Comparison of ENCODE assay signal across 8 cellular contexts in genomic region chr17:2042355-2042929, GRCh38. TPM values are rescaled to one million over a fixed set of nuclear protein-coding genes. Genes with fewer than 3 reads are reported as not detected.
DNase-seq lines count a peak whose midpoint lies in the region; ATAC-seq and TF ChIP-seq lines count a peak whose summit lies in the region.

No MANE protein-coding gene starts in this region.

- H3K4me3 Mint-ChIP-seq in WTC11, result peak overlapping the region; percentile 90

- H3K36me3 ChIP-seq in A673 (ENCODE audit: insufficient read depth, low read length, poor library complexity, severe bottlenecking) (peaks cover 18% of the 10 kb centered on the region), psoas muscle (ENCODE audit: insufficient read depth in 1 of 2, low read depth in 1 of 2) (peaks cover 2 to 51% of the 10 kb centered on the region in 2 donors)

- peak overlapping the region; percentile 65 for H3K27ac Mint-ChIP-seq in WTC11

- ATAC-seq in WTC11 (peak; percentile 12), Right ventricle myocardium superior (ENCODE audit: poor library complexity) (peak; percentile 8), psoas muscle (peak in 3 of 4 donors; percentile 4 to 15 (median 10)), sciatic nerve (no peak)

- H3K9me3 ChIP-seq in A673 (ENCODE audit: low read depth, low read length, poor library complexity, severe bottlenecking), result no peaks in the 10 kb centered on the region
- no peaks in the 10 kb centered on the region for H3K9me3 ChIP-seq in psoas muscle

- H3K27ac ChIP-seq in A673 (ENCODE audit: low read depth, low read length, poor library complexity, severe bottlenecking) (peak overlapping the region; percentile 91), psoas muscle (peak overlapping the region; percentile 91)

- DNase-seq in A673 (ENCODE audit: low spot score) (peak; percentile 68), HEK293T (ENCODE audit: extremely low spot score) (peak; percentile 34), WTC11 (ENCODE audit: low spot score) (no peak), Right ventricle myocardium superior (no peak), psoas muscle (no peak), sciatic nerve (ENCODE audit: low spot score) (no peak), mucosa of gallbladder (ENCODE audit: low spot score) (no peak)
- DNase-seq in stimulated activated CD4-positive, alpha-beta T cell treated with anti-CD3 and anti-CD28 coated beads, Interleukin-4, amount 100 ng/mL, for 24 hours, result no peak

- POLR2A ChIA-PET in A673 (lab: Charles Lee; ENCODE audit: low non-redundant PET) (no interaction called here), HEK293T (lab: Yijun Ruan, JAX) (no interaction called here), WTC11 (lab: Charles Lee) (interaction anchor here (1.0 kb wide), 1 partner anchor 133 kb away, joined by 3 read pairs; no protein-coding TSS in a partner anchor)

- peaks cover 13% of the 10 kb centered on the region for H3K4me1 ChIP-seq in A673 (ENCODE audit: insufficient read depth, low read length, poor library complexity, severe bottlenecking)
- peaks cover 29% of the 10 kb centered on the region for H3K4me1 ChIP-seq in psoas muscle

- no peaks in the 10 kb centered on the region for H3K9me3 Mint-ChIP-seq in WTC11

- BruUV-seq in A673 (replicated peaks; lab: Mats Ljungman, UMichigan), result no TSS peak

- H3K27me3 ChIP-seq in A673 (replicated peaks; ENCODE audit: insufficient read depth, low read depth, low read length, poor library complexity), result no peaks in the 10 kb centered on the region
- H3K27me3 ChIP-seq in psoas muscle (ENCODE audit: insufficient read depth in 3 of 3, low read length in 2 of 3), result no peaks in the 10 kb centered on the region

- H3K27me3 Mint-ChIP-seq in WTC11 (ENCODE audit: low read depth), result peaks cover 17% of the 10 kb centered on the region

- intact Hi-C loops in A673 (cut with micrococcal nuclease; ENCODE audit: unreplicated experiment), result loop anchor here (5.0 kb wide), 2 partner anchors 135 to 325 kb away; no protein-coding TSS in a partner anchor
- intact Hi-C loops in Right ventricle myocardium superior (cut with DNase I), result loop anchor here (10.0 kb wide), 1 partner anchor 378 kb away; no protein-coding TSS in a partner anchor
- intact Hi-C loops in psoas muscle (cut with DNase I), result no loop called here
- intact Hi-C loops in sciatic nerve (cut with DNase I), result loop anchor here (10.0 kb wide), 1 partner anchor 128 kb away; no protein-coding TSS in a partner anchor

- 8 to 12% (median 11%) methylated on average over 21 of the region's 21 CpGs for WGBS in psoas muscle, 3 donors

- H3K4me1 Mint-ChIP-seq in WTC11, result peaks cover 4% of the 10 kb centered on the region

- TF ChIP-seq CTCF in A673 (conservative IDR thresholded peaks at IDR 0.05; ENCODE audit: low read depth, low read length) (peak; percentile 37; the same call in 1 of the 2 replicates), WTC11 (IDR thresholded peaks at IDR 0.05) (no peak), psoas muscle (IDR thresholded peaks at IDR 0.05) (no peak)

- CTCF ChIA-PET in A673 (lab: Charles Lee), result interaction anchor here (0.7 to 1.3 kb wide), 2 partner anchors 76 to 133 kb away, joined by 4 read pairs; no protein-coding TSS in a partner anchor
- CTCF ChIA-PET in HEK293T (lab: Yijun Ruan, JAX), result no interaction called here
- CTCF ChIA-PET in WTC11 (lab: Charles Lee), result interaction anchor here (0.7 to 2.3 kb wide), 6 partner anchors 11 to 202 kb away, joined by 3 to 8 read pairs (median 4); partner anchors contain the start of gene RTN4RL1

- H3K4me3 ChIP-seq in A673 (ENCODE audit: low read depth, low read length, poor library complexity, severe bottlenecking), result peak overlapping the region; percentile 73
- H3K4me3 ChIP-seq in psoas muscle, result peak overlapping the region; percentile 85

- peaks cover 10% of the 10 kb centered on the region for H3K36me3 Mint-ChIP-seq in WTC11

TF ChIP-seq in HEK293T, 16 proteins besides CTCF, POLR2A, EP300 and RAD21:
- TF ChIP-seq L3MBTL2 (conservative IDR thresholded peaks at IDR 0.05) (peak; percentile 75), TARDBP (IDR thresholded peaks at IDR 0.05) (no peak), CTBP1 (IDR thresholded peaks at IDR 0.05; ENCODE audit: borderline replicate concordance) (no peak)
TF ChIP-seq in HEK293T: peak in this region for 1.

TF ChIP-seq in WTC11, 78 proteins besides CTCF, POLR2A, EP300 and RAD21:
- no peak for TF ChIP-seq ELF4 (CRISPR knock-in tag; IDR thresholded peaks at IDR 0.05; ENCODE audit: low read depth)
- no peak for TF ChIP-seq ZBTB43 (CRISPR knock-in tag; IDR thresholded peaks at IDR 0.05)
- TF ChIP-seq PREB (CRISPR knock-in tag; IDR thresholded peaks at IDR 0.05; ENCODE audit: borderline replicate concordance), result no peak
- no peak for TF ChIP-seq FOXP1 (CRISPR knock-in tag; IDR thresholded peaks at IDR 0.05; ENCODE audit: borderline replicate concordance)
- TF ChIP-seq CREM (CRISPR knock-in tag; IDR thresholded peaks at IDR 0.05), result no peak
- TF ChIP-seq ZNF416 (CRISPR knock-in tag; IDR thresholded peaks at IDR 0.05), result no peak
- no peak for TF ChIP-seq E2F4 (CRISPR knock-in tag; IDR thresholded peaks at IDR 0.05; ENCODE audit: borderline replicate concordance, low read depth)
- TF ChIP-seq SP1 (CRISPR knock-in tag; conservative IDR thresholded peaks at IDR 0.05), result no peak

RNA-seq across cellular contexts. Expression of gene OVCA2, which starts 0.6 kb away (rescaled TPM):
- total RNA-seq in A673 (2021), result 30.7 and 33.1 TPM in 2 replicates
- 18.4 to 23.5 TPM (median 20.5 TPM) in 3 replicates for total RNA-seq in WTC11 (2021)
- total RNA-seq in Right ventricle myocardium superior, result 13.7 TPM
- 10 to 100 TPM; 10.1 to 23.0 (median 15.2) TPM for total RNA-seq in psoas muscle
- 10 to 100 TPM; 29.2 to 66.1 (median 33.4) TPM for polyA plus RNA-seq in psoas muscle
- total RNA-seq in sciatic nerve, result 12.9 TPM
- total RNA-seq in mucosa of gallbladder, result 31.8 TPM

RNA-seq across cellular contexts. Expression of gene HIC1, which starts 12.5 kb away (rescaled TPM):
- total RNA-seq in A673 (2021) (0.84 and 1.5 TPM in 2 replicates), WTC11 (2021) (0.37 to 0.46 TPM (median 0.39 TPM) in 3 replicates), Right ventricle myocardium superior (19.3 TPM), psoas muscle (10 to 100 TPM in 1 of 4 donors, 1 to 10 TPM in 3; 4.3 to 12.6 (median 9.4) TPM), sciatic nerve (85.0 TPM), mucosa of gallbladder (20.8 TPM)
- 1 to 10 TPM; 2.0 to 3.5 (median 2.1) TPM for polyA plus RNA-seq in psoas muscle

RNA-seq across cellular contexts. Expression of gene DPH1, which starts 12.5 kb away (rescaled TPM):
- total RNA-seq in A673 (2021), result 51.1 and 60.8 TPM in 2 replicates
- 29.5 to 43.2 TPM (median 33.0 TPM) in 3 replicates for total RNA-seq in WTC11 (2021)
- total RNA-seq in Right ventricle myocardium superior, result 26.8 TPM
- 10 to 100 TPM; 36.9 to 73.4 (median 45.5) TPM for total RNA-seq in psoas muscle
- 10 to 100 TPM; 13.5 to 51.9 (median 39.2) TPM for polyA plus RNA-seq in psoas muscle
- total RNA-seq in sciatic nerve, result 37.7 TPM
- total RNA-seq in mucosa of gallbladder, result 51.5 TPM

RNA-seq across cellular contexts. Expression of gene RTN4RL1, which starts 17.3 kb away (rescaled TPM):
- total RNA-seq in A673 (2021), result 0.80 and 1.0 TPM in 2 replicates
- 0.27 to 0.72 TPM (median 0.37 TPM) in 3 replicates for total RNA-seq in WTC11 (2021)
- 3.4 TPM for total RNA-seq in Right ventricle myocardium superior
- total RNA-seq in psoas muscle, result 1 to 10 TPM in 2 of 4 donors, under 1 TPM in 2; 0.65 to 1.7 (median 1.2) TPM
- polyA plus RNA-seq in psoas muscle, result 1 to 10 TPM in 1 of 3 donors, under 1 TPM in 2; 0.44 to 1.8 (median 0.70) TPM
- total RNA-seq in sciatic nerve, result 5.8 TPM
- total RNA-seq in mucosa of gallbladder, result 9.3 TPM

Comparison
In these comparisons a context has a peak if more than half of its experiments do, and no peak if none do; other contexts are left out.
1. DNase-seq: peak in A673 (single experiment) and HEK293T (single experiment); none in WTC11 (single experiment), Right ventricle myocardium superior (single experiment), psoas muscle (0 of 2), sciatic nerve (single experiment), mucosa of gallbladder (single experiment) and stimulated activated CD4-positive, alpha-beta T cell treated with anti-CD3 and anti-CD28 coated beads, Interleukin-4, amount 100 ng/mL, for 24 hours (single experiment).
2. intact Hi-C loops: an anchor here in A673 (5.0 kb wide), Right ventricle myocardium superior (10.0 kb wide) and sciatic nerve (10.0 kb wide); none called in psoas muscle.